17 cellular contexts compared by ENCODE assay signal in genomic region chr14:104595116-104595675, GRCh38. TPM values are rescaled to one million over a fixed set of nuclear protein-coding genes. Genes with fewer than 3 reads are reported as not detected.
A peak's percentile ranks its signal among the peaks of the same experiment; 100 is the strongest.
DNase-seq lines count a peak whose midpoint lies in the region; ATAC-seq and TF ChIP-seq lines count a peak whose summit lies in the region.
"Had no signal": no experiment of that assay in that cellular context is flagged by ENCODE, and none has a peak within 500 bp of the region (broad histone marks: within the 10 kb centered on the region; RNA-seq: fewer than 3 reads in every experiment).

No MANE protein-coding gene starts in this region.

- no peaks in the 10 kb centered on the region for H3K4me1 Mint-ChIP-seq in chondrocyte (ENCODE audit: low read depth)

- H3K27me3 ChIP-seq in heart right ventricle (peaks cover 0 to 33% (median 14%) of the 10 kb centered on the region in 7 donors), neuronal stem cell (ENCODE audit: control insufficient read depth in 3 of 3, insufficient read depth in 3 of 3, low read depth in 1 of 3, low read length in 3 of 3) (peaks cover 0 to 16% (median 3%) of the 10 kb centered on the region in 3 experiments)
- H3K27me3 ChIP-seq: BLaER1 had no signal

- no peak overlapping the region for H2BK15ac ChIP-seq in neuronal stem cell (ENCODE audit: low read length)

- H4K91ac ChIP-seq in neuronal stem cell (ENCODE audit: low read depth, low read length, poor library complexity) = no peak overlapping the region

- H3K79me1 ChIP-seq in neuronal stem cell (ENCODE audit: low read depth, low read length) = peaks cover 2% of the 10 kb centered on the region

- H3K36me3 ChIP-seq in heart right ventricle (no peaks in the 10 kb centered on the region), neuronal stem cell (replicated peaks in 1 of 2; ENCODE audit: control insufficient read depth in 2 of 2, insufficient read depth in 2 of 2, low read length in 2 of 2) (no peaks in the 10 kb centered on the region)
- H3K36me3 ChIP-seq: BLaER1, HAP-1 had no signal

- H3K27ac Mint-ChIP-seq in chondrocyte (ENCODE audit: unreplicated experiment) = no peak overlapping the region
- H3K27ac Mint-ChIP-seq: CD4-positive, CD25-positive, alpha-beta regulatory T cell had no signal

- no peak overlapping the region for H4K8ac ChIP-seq in neuronal stem cell (ENCODE audit: low read depth, low read length)

- TF ChIP-seq CTCF in heart right ventricle (IDR thresholded peaks at IDR 0.05) (no peak), chondrocyte (IDR thresholded peaks at IDR 0.05) (no peak)

- no peak overlapping the region for H2AK5ac ChIP-seq in neuronal stem cell (ENCODE audit: low read depth, low read length)

- no peak overlapping the region for H2BK5ac ChIP-seq in neuronal stem cell (ENCODE audit: low read length)

- H3K4me3 ChIP-seq in heart right ventricle = no peak overlapping the region
- no peak overlapping the region for H3K4me3 ChIP-seq in neuronal stem cell (ENCODE audit: low read length in 2 of 2)
- H3K4me3 ChIP-seq: BLaER1, HAP-1 had no signal

- intact Hi-C loops in Right ventricle myocardium inferior (cut with DNase I) (no loop called here), heart right ventricle (cut with DNase I) (no loop called here)

- H3K27me3 Mint-ChIP-seq in chondrocyte (ENCODE audit: low read depth) = peaks cover 30% of the 10 kb centered on the region

- H2BK12ac ChIP-seq in neuronal stem cell (ENCODE audit: low read length) = no peak overlapping the region

- H3K9ac ChIP-seq in neuronal stem cell (ENCODE audit: low read depth, low read length, poor library complexity) = peak overlapping the region; percentile 38
- H3K9ac ChIP-seq: BLaER1 had no signal

- H3K4me1 ChIP-seq in heart right ventricle = peaks cover 0 to 20% (median 0%) of the 10 kb centered on the region in 9 donors
- peaks cover 3 to 8% of the 10 kb centered on the region in 2 donors for H3K4me1 ChIP-seq in neuronal stem cell (ENCODE audit: control insufficient read depth in 2 of 2, insufficient read depth in 1 of 2, low read depth in 1 of 2, low read length in 2 of 2)
- H3K4me1 ChIP-seq: HAP-1 had no signal

- H3K18ac ChIP-seq in neuronal stem cell (ENCODE audit: low read length) = no peak overlapping the region

- H3K9me3 Mint-ChIP-seq in chondrocyte (ENCODE audit: low read depth) = no peaks in the 10 kb centered on the region
- H3K9me3 Mint-ChIP-seq: CD4-positive, CD25-positive, alpha-beta regulatory T cell had no signal

- H3K14ac ChIP-seq in neuronal stem cell (ENCODE audit: low read length) = no peak overlapping the region

- no peak overlapping the region for H3K23ac ChIP-seq in neuronal stem cell (ENCODE audit: low read depth, low read length, poor library complexity)

- H3K4me3 Mint-ChIP-seq in chondrocyte (ENCODE audit: unreplicated experiment) = no peak overlapping the region
- H3K4me3 Mint-ChIP-seq: CD4-positive, CD25-positive, alpha-beta regulatory T cell had no signal

- H3K36me3 Mint-ChIP-seq in chondrocyte (ENCODE audit: low read depth) = no peaks in the 10 kb centered on the region
- H3K36me3 Mint-ChIP-seq: CD4-positive, CD25-positive, alpha-beta regulatory T cell had no signal

- H3K27ac ChIP-seq in heart right ventricle (no peak overlapping the region), neuronal stem cell (replicated peaks; ENCODE audit: low read length) (no peak overlapping the region)
- H3K27ac ChIP-seq: 22Rv1, BLaER1 had no signal

- no peak for ATAC-seq in Right ventricle myocardium inferior
- ATAC-seq in heart right ventricle = no peak

- no peak overlapping the region for H2AFZ ChIP-seq in neuronal stem cell (ENCODE audit: low read length)

- no peak overlapping the region for H2BK120ac ChIP-seq in neuronal stem cell (ENCODE audit: low read depth, low read length)

- 78 to 81% methylated on average over 14 of the region's 14 CpGs for WGBS in heart right ventricle, 2 donors
- WGBS in neuronal stem cell (ENCODE audit: extremely low coverage in 2 of 2, insufficient read length in 2 of 2, insufficient replicate concordance in 1 of 2), 2 donors = no CpG with 5 or more reads among the region's 14 CpGs

- H3K9me3 ChIP-seq in heart right ventricle = no peaks in the 10 kb centered on the region
- peaks cover 0 to 2% of the 10 kb centered on the region in 2 donors for H3K9me3 ChIP-seq in neuronal stem cell (replicated peaks in 1 of 2; ENCODE audit: control insufficient read depth in 2 of 2, insufficient read depth in 1 of 2, low read depth in 1 of 2, low read length in 2 of 2)
- H3K9me3 ChIP-seq: BLaER1, HAP-1 had no signal

- H3K4ac ChIP-seq in neuronal stem cell (ENCODE audit: low read length) = no peak overlapping the region

- peak; percentile 13 for DNase-seq in Right ventricle myocardium inferior (ENCODE audit: missing footprints)
- DNase-seq in heart right ventricle = no peak
- DNase-seq in 8988T = peak; percentile 15
- DNase-seq in chondrocyte (ENCODE audit: low spot score) = peak; percentile 72
- DNase-seq in neuronal stem cell (ENCODE audit: low spot score) = no peak
- DNase-seq in NCI-H82 (lab: John Stamatoyannopoulos, UW) = no peak
- DNase-seq in NCI-H187 (lab: John Stamatoyannopoulos, UW) = no peak
- DNase-seq in NCI-H524 treated with DMSO at 0.1 percent for 48 hours (lab: John Stamatoyannopoulos, UW) = no peak
- DNase-seq: AML-193; CD4-positive, CD25-positive, alpha-beta regulatory T cell; DMS53; GF-D8; GOT3 had no signal

- H3K4me2 ChIP-seq in neuronal stem cell (ENCODE audit: insufficient read depth, low read length, poor library complexity, severe bottlenecking) = no peak overlapping the region
- H3K4me2 ChIP-seq: BLaER1 had no signal

RNA-seq across cellular contexts. Expression of gene TMEM179, which starts 9.4 kb away (rescaled TPM):
- total RNA-seq in Right ventricle myocardium inferior = not detected
- 1 to 10 TPM in 1 of 10 donors, under 1 TPM in 4, not detected in 5; 0.34 to 1.0 (median 0.42) TPM for total RNA-seq in heart right ventricle
- under 1 TPM; 0.17 to 0.22 TPM for polyA plus RNA-seq in heart right ventricle
- total RNA-seq in chondrocyte = 0.54 to 1.2 TPM (median 0.75 TPM) in 3 replicates
- polyA plus RNA-seq in neuronal stem cell (2013, experiment 1 of 2) = 3.0 TPM
- polyA plus RNA-seq in neuronal stem cell (2013, experiment 2 of 2) = 2.8 TPM
- total RNA-seq: CD4-positive, CD25-positive, alpha-beta regulatory T cell had no signal
- polyA plus RNA-seq: CD4-positive, CD25-positive, alpha-beta regulatory T cell had no signal

RNA-seq across cellular contexts. Expression of gene C14orf180, which starts 15.6 kb away (rescaled TPM):
- total RNA-seq in Right ventricle myocardium inferior (40.0 TPM), heart right ventricle (100 to 1,000 TPM in 1 of 10 donors, 10 to 100 TPM in 9; 55.0 to 124 (median 75.1) TPM), chondrocyte (not detected in 3 replicates)
- 100 to 1,000 TPM in 1 of 2 donors, 10 to 100 TPM in 1; 13.8 to 139 TPM for polyA plus RNA-seq in heart right ventricle
- not detected for polyA plus RNA-seq in neuronal stem cell (2013, experiment 1 of 2)
- polyA plus RNA-seq in neuronal stem cell (2013, experiment 2 of 2) = not detected
- total RNA-seq: CD4-positive, CD25-positive, alpha-beta regulatory T cell; HT1080 had no signal
- polyA plus RNA-seq: CD4-positive, CD25-positive, alpha-beta regulatory T cell had no signal

Comparison
In these comparisons a context has a peak if more than half of its experiments do, and no peak if none do; other contexts are left out.
1. DNase-seq: peak in Right ventricle myocardium inferior (single experiment), 8988T (single experiment) and chondrocyte (single experiment); none in heart right ventricle (0 of 2), neuronal stem cell (single experiment), NCI-H82 (single experiment), NCI-H187 (0 of 2) and NCI-H524 treated with DMSO at 0.1 percent for 48 hours (single experiment).
2. RNA of gene C14orf180, which starts 15.6 kb away (total RNA-seq): 55.0 to 124 TPM in heart right ventricle and 40.0 TPM in Right ventricle myocardium inferior (single experiment); not detected in chondrocyte; every median in the first group is over 10 times any median in the second.